Comparison of ENCODE assay signal across 14 cellular contexts in genomic region chr2:191713837-191714236, GRCh38. TPM values are rescaled to one million over a fixed set of nuclear protein-coding genes. Genes with fewer than 3 reads are reported as not detected.
A peak's percentile ranks its signal among the peaks of the same experiment; 100 is the strongest.
DNase-seq lines count a peak whose midpoint lies in the region; ATAC-seq and TF ChIP-seq lines count a peak whose summit lies in the region.
"Had no signal": no experiment of that assay in that cellular context is flagged by ENCODE, and none has a peak within 500 bp of the region (broad histone marks: within the 10 kb centered on the region; RNA-seq: fewer than 3 reads in every experiment).

No MANE protein-coding gene starts in this region.

- no peaks in the 10 kb centered on the region for H3K79me2 ChIP-seq in Loucy (ENCODE audit: insufficient read depth, low read length)
- no peaks in the 10 kb centered on the region for H3K79me2 ChIP-seq in mammary epithelial cell (ENCODE audit: insufficient read depth, low read length)

- no peak overlapping the region for H2BK5ac ChIP-seq in neuronal stem cell (ENCODE audit: low read length)

- no peak for TF ChIP-seq POLR2A in GM18505 (IDR thresholded peaks at IDR 0.05; ENCODE audit: borderline replicate concordance, extremely low read depth, insufficient read depth, insufficient read length)

- DNase-seq in A172 (ENCODE audit: low spot score) (peak; percentile 23), GM10266 (ENCODE audit: extremely low spot score) (no peak), mammary epithelial cell (peak; percentile 21), foreskin melanocyte (no peak), neuronal stem cell (ENCODE audit: low spot score) (no peak), 8988T (no peak)
- DNase-seq: immature natural killer cell; NCI-H1417 treated with DMSO at 0.1 percent for 48 hours; SHP77 treated with DMSO at 0.1 percent for 48 hours; stimulated activated CD4-positive, alpha-beta T cell treated with anti-CD3 and anti-CD28 coated beads, Interleukin-4, amount 100 ng/mL, for 4 hours had no signal

- H3K4me2 ChIP-seq in Loucy (ENCODE audit: low read depth, low read length, poor library complexity, severe bottlenecking) (no peak overlapping the region), mammary epithelial cell (ENCODE audit: insufficient read depth, low read depth, low read length) (no peak overlapping the region), neuronal stem cell (ENCODE audit: insufficient read depth, low read length, poor library complexity, severe bottlenecking) (no peak overlapping the region)

- whole genome bisulfite sequencing in mammary epithelial cell (ENCODE audit: low coverage, missing lambda C conversion rate): 67% methylated on average over 1 of the region's 1 CpG
- no CpG with 5 or more reads among the region's 1 CpG for WGBS in neuronal stem cell (ENCODE audit: extremely low coverage in 2 of 2, insufficient read length in 2 of 2, insufficient replicate concordance in 1 of 2), 2 donors

- H3K9me3 ChIP-seq in Loucy (ENCODE audit: insufficient read depth, low read depth, low read length) (no peaks in the 10 kb centered on the region), mammary epithelial cell (replicated peaks; ENCODE audit: insufficient read depth, low read length) (no peaks in the 10 kb centered on the region), neuronal stem cell (replicated peaks in 1 of 2; ENCODE audit: control insufficient read depth in 2 of 2, insufficient read depth in 1 of 2, low read depth in 1 of 2, low read length in 2 of 2) (no peaks in the 10 kb centered on the region)
- H3K9me3 ChIP-seq: Caco-2 had no signal

- no peak overlapping the region for H3K23ac ChIP-seq in neuronal stem cell (ENCODE audit: low read depth, low read length, poor library complexity)

- CTCF ChIA-PET in mammary epithelial cell (lab: Charles Lee; ENCODE audit: low non-redundant PET): no interaction called here

- no peak overlapping the region for H2BK12ac ChIP-seq in neuronal stem cell (ENCODE audit: low read length)

- H3K79me1 ChIP-seq in neuronal stem cell (ENCODE audit: low read depth, low read length): no peaks in the 10 kb centered on the region

- H2AFZ ChIP-seq in Loucy (ENCODE audit: low read length) (no peak overlapping the region), mammary epithelial cell (ENCODE audit: low read depth, low read length) (no peak overlapping the region), neuronal stem cell (ENCODE audit: low read length) (no peak overlapping the region)

- in situ Hi-C loops in mammary epithelial cell (cut with MboI; ENCODE audit: low sequenced_read_pairs in 2 of 2): no loop called here

- H3K36me3 ChIP-seq in Loucy (ENCODE audit: insufficient read depth, low read length) (no peaks in the 10 kb centered on the region), mammary epithelial cell (ENCODE audit: insufficient read depth, low read length) (no peaks in the 10 kb centered on the region), neuronal stem cell (replicated peaks in 1 of 2; ENCODE audit: control insufficient read depth in 2 of 2, insufficient read depth in 2 of 2, low read length in 2 of 2) (no peaks in the 10 kb centered on the region)

- H2BK15ac ChIP-seq in neuronal stem cell (ENCODE audit: low read length): no peak overlapping the region

- no peaks in the 10 kb centered on the region for H3F3A ChIP-seq in Loucy (ENCODE audit: low read depth)

- dilution Hi-C loops in mammary epithelial cell (cut with HindIII; ENCODE audit: low sequenced_read_pairs): no loop called here

- H3K4me3 ChIP-seq in Loucy (ENCODE audit: low read length, poor library complexity, severe bottlenecking) (no peak overlapping the region), mammary epithelial cell (replicated peaks in 1 of 3; ENCODE audit: insufficient read depth in 1 of 3, low read depth in 2 of 3, low read length in 3 of 3) (no peak overlapping the region), neuronal stem cell (ENCODE audit: low read length in 2 of 2) (no peak overlapping the region)

- no peak overlapping the region for H4K8ac ChIP-seq in neuronal stem cell (ENCODE audit: low read depth, low read length)

- intact Hi-C loops in mammary epithelial cell (cut with micrococcal nuclease): loop anchor here (10.0 kb wide), 1 partner anchor 451 kb away; no protein-coding TSS in a partner anchor

- no peak overlapping the region for H4K91ac ChIP-seq in neuronal stem cell (ENCODE audit: low read depth, low read length, poor library complexity)

- no peak overlapping the region for H2BK120ac ChIP-seq in neuronal stem cell (ENCODE audit: low read depth, low read length)

- no peak overlapping the region for H3K9ac ChIP-seq in Loucy (ENCODE audit: low read depth, low read length, poor library complexity, severe bottlenecking)
- no peak overlapping the region for H3K9ac ChIP-seq in mammary epithelial cell (ENCODE audit: insufficient read depth, low read length)
- no peak overlapping the region for H3K9ac ChIP-seq in neuronal stem cell (ENCODE audit: low read depth, low read length, poor library complexity)

- H3K27me3 ChIP-seq in Loucy (ENCODE audit: insufficient read depth, low read length, poor library complexity, severe bottlenecking) (no peaks in the 10 kb centered on the region), mammary epithelial cell (ENCODE audit: insufficient read depth, low read length) (no peaks in the 10 kb centered on the region), neuronal stem cell (ENCODE audit: control insufficient read depth in 3 of 3, insufficient read depth in 3 of 3, low read depth in 1 of 3, low read length in 3 of 3) (peaks cover 0 to 3% (median 0%) of the 10 kb centered on the region in 3 experiments)

- no peak overlapping the region for H2AK5ac ChIP-seq in neuronal stem cell (ENCODE audit: low read depth, low read length)

- H3K18ac ChIP-seq in neuronal stem cell (ENCODE audit: low read length): no peak overlapping the region

- ATAC-seq in GM18505 (IDR thresholded peaks at IDR 0.05; ENCODE audit: unreplicated experiment): no peak

- no peaks in the 10 kb centered on the region for H4K20me1 ChIP-seq in Loucy (ENCODE audit: insufficient read depth, low read length, poor library complexity, severe bottlenecking)
- no peaks in the 10 kb centered on the region for H4K20me1 ChIP-seq in mammary epithelial cell (ENCODE audit: insufficient read depth, low read length)

- no TSS peak for BruUV-seq in mammary epithelial cell (replicated peaks; lab: Mats Ljungman, UMichigan)

- H3K14ac ChIP-seq in neuronal stem cell (ENCODE audit: low read length): no peak overlapping the region

- H3K4ac ChIP-seq in neuronal stem cell (ENCODE audit: low read length): no peak overlapping the region

- no peaks in the 10 kb centered on the region for H3K9me2 ChIP-seq in Loucy (replicated peaks; ENCODE audit: low read depth, low read length)

- H3K27ac ChIP-seq in mammary epithelial cell (ENCODE audit: insufficient read depth, low read depth, low read length): no peak overlapping the region
- H3K27ac ChIP-seq in neuronal stem cell (replicated peaks; ENCODE audit: low read length): no peak overlapping the region
- H3K27ac ChIP-seq: epithelial cell of prostate had no signal

- H3K4me1 ChIP-seq in Loucy (ENCODE audit: insufficient read depth, low read length, poor library complexity, severe bottlenecking) (no peaks in the 10 kb centered on the region), mammary epithelial cell (ENCODE audit: insufficient read depth, low read length) (no peaks in the 10 kb centered on the region), neuronal stem cell (ENCODE audit: control insufficient read depth in 2 of 2, insufficient read depth in 1 of 2, low read depth in 1 of 2, low read length in 2 of 2) (peaks cover 1 to 7% of the 10 kb centered on the region in 2 donors)
- H3K4me1 ChIP-seq: Caco-2 had no signal

- TF ChIP-seq CTCF in GM10266 (IDR thresholded peaks at IDR 0.05; ENCODE audit: control insufficient read depth, insufficient read depth, low read depth, missing control alignments) (peak; percentile 35), Loucy (conservative IDR thresholded peaks at IDR 0.05; ENCODE audit: low read length) (peak; percentile 52), mammary epithelial cell (conservative IDR thresholded peaks at IDR 0.05 in 1 of 2, IDR thresholded peaks at IDR 0.05 in 1 of 2; ENCODE audit: extremely low read depth in 1 of 2, insufficient read depth in 1 of 2, low read depth in 1 of 2, low read length in 2 of 2) (peak; percentile 36 to 63)

RNA-seq across cellular contexts. Expression of gene NABP1, which starts 35.9 kb away (rescaled TPM):
- 44.6 and 53.0 TPM in 2 replicates for total RNA-seq in A172 (2014; rRNA removed; shearing (Covaris generic))
- total RNA-seq in mammary epithelial cell: 10 to 100 TPM; 77.7 to 88.2 TPM
- 13.4 TPM for polyA plus RNA-seq in mammary epithelial cell
- polyA minus RNA-seq in mammary epithelial cell: 13.1 TPM
- polyA plus RNA-seq in neuronal stem cell (2013, experiment 1 of 2): 0.91 TPM
- 1.2 TPM for polyA plus RNA-seq in neuronal stem cell (2013, experiment 2 of 2)

Comparison
In these comparisons a context has a peak if more than half of its experiments do, and no peak if none do; other contexts are left out.
1. DNase-seq: peak in A172 (single experiment) and mammary epithelial cell (single experiment); none in GM10266 (single experiment), foreskin melanocyte (single experiment), neuronal stem cell (single experiment) and 8988T (single experiment).
2. Peak in every context shown above with its lines, with median percentiles within 50 percentile points of each other: CTCF ChIP-seq.